8 cellular contexts compared by ENCODE assay signal in the genomic region with DNA sequence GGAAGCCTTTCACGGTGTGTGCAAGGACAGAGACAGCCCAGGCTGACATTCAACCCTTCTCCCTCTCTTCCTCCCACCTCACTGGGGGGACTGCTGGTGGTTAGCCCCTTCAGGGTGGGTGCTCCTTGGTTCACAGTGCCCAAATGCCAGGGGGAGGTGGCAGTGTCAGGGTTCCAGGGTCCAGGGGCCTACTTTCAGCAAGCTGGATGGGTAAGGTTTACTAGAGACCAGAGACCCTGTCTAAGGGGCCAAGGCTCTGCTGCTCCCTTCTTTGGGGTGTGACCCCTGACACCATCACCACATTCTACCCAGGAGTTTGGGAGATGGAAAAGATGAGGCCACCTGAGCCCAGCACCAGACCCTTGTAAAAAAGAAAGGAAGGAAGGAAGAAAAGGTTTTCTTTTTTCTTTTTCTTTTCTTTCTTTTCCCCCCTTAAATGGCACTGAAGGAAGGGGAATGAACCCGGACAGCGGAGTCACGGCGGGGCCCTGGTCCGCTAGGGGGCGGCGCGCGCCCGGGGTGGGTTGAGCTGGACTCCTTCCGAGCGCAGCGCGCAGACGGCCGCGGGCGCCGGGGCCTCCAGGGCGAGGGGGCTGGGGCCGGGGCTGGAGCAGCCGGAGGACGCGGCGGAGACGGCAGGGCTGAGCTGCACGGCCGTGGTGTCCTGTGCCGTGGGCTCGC. TPM values are rescaled to one million over a fixed set of nuclear protein-coding genes. Genes with fewer than 3 reads are reported as not detected.
DNase-seq lines count a peak whose midpoint lies in the region; ATAC-seq and TF ChIP-seq lines count a peak whose summit lies in the region.

No MANE protein-coding gene starts in this region.

- DNase-seq in DMS 273 (lab: John Stamatoyannopoulos, UW; ENCODE audit: unreplicated experiment) (peak; percentile 87), DMS 273 treated with DMSO at 0.1 percent for 48 hours (lab: John Stamatoyannopoulos, UW) (no peak), MV-4-11 (lab: John Stamatoyannopoulos, UW) (peak; percentile 21), coronary artery (ENCODE audit: low spot score) (no peak), lung microvascular endothelial cell (ENCODE audit: low read depth in 2 of 2) (peak; percentile 58 to 65)
- DNase-seq in activated CD4-positive, alpha-beta T cell treated with anti-CD3 and anti-CD28 coated beads, Interleukin-2, amount 50 U/mL, for 4 hours: peak; percentile 65 to 66
- peak; percentile 45 for DNase-seq in stimulated activated CD8-positive, alpha-beta memory T cell treated with anti-CD3 and anti-CD28 coated beads, Interleukin-12 subunit alpha, Interleukin-12 subunit beta, amount 100 ng/mL, for 24 hours (ENCODE audit: extremely low read depth)

- H3K4me3 ChIP-seq in coronary artery: peak overlapping the region; percentile 65

- no peak for ATAC-seq in GM19328 (IDR thresholded peaks at IDR 0.05; ENCODE audit: unreplicated experiment)

- peak overlapping the region; percentile 70 to 71 for H3K27ac ChIP-seq in coronary artery

- TF ChIP-seq CTCF in coronary artery (IDR thresholded peaks at IDR 0.05): peak; percentile 60

RNA-seq across cellular contexts. Expression of gene KNCN, which starts 18.8 kb away (rescaled TPM):
- total RNA-seq in lung microvascular endothelial cell: not detected in 2 replicates

RNA-seq across cellular contexts. Expression of gene DMBX1, which starts 43.0 kb away (rescaled TPM):
- not detected in 2 replicates for total RNA-seq in lung microvascular endothelial cell

Comparison
In these comparisons a context has a peak if more than half of its experiments do, and no peak if none do; other contexts are left out.
1. DNase-seq: peak in DMS 273 (single experiment), MV-4-11 (single experiment), activated CD4-positive, alpha-beta T cell treated with anti-CD3 and anti-CD28 coated beads, Interleukin-2, amount 50 U/mL, for 4 hours (2 of 2), lung microvascular endothelial cell (2 of 2) and stimulated activated CD8-positive, alpha-beta memory T cell treated with anti-CD3 and anti-CD28 coated beads, Interleukin-12 subunit alpha, Interleukin-12 subunit beta, amount 100 ng/mL, for 24 hours (single experiment); none in DMS 273 treated with DMSO at 0.1 percent for 48 hours (single experiment) and coronary artery (single experiment).